ENCODE assay signal across 30 cellular contexts in the genomic region with DNA sequence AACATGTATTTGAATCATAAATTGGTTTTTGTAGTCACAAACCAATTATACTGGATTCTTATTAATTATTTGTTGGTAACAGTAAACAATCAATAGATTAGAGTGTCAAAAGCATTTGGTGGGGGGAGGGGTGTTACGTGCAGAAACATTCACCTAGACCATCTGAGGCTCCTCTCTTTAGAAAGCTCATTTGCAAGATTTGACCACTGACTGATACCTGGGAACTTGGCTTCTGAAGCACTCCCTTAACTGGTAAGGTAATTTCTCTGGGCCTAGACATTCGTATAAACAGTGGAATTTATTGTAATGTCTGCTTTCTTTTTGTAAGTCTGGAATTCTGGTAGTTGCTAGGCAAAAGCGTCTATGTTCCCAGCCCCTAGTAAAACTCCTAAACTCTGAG.
"Had no signal": no experiment of that assay in that cellular context is flagged by ENCODE, and none has a peak within 500 bp of the region (broad histone marks: within the 10 kb centered on the region; RNA-seq: fewer than 3 reads in every experiment).

No MANE protein-coding gene starts in this region.

- H3K36me3 Mint-ChIP-seq: immature natural killer cell; naive B cell; stimulated activated memory B cell treated with anti-CD40 and anti-IgM and Interleukin-4, amounts not matched to agents 10 μg/mL and 1 μg/mL and 100 μg/mL, for 72 hours; type B pancreatic cell had no signal

- H3K27me3 Mint-ChIP-seq: naive B cell; natural killer cell treated with Interleukin-12 subunit alpha and Interleukin-12 subunit beta and Interleukin-15 and Interleukin-18, amount 100 ng/mL, for 72 hours; stimulated activated memory B cell treated with anti-CD40 and anti-IgM and Interleukin-4, amounts not matched to agents 10 μg/mL and 1 μg/mL and 100 μg/mL, for 72 hours; type B pancreatic cell had no signal

- H3K27ac Mint-ChIP-seq: immature natural killer cell; naive B cell; natural killer cell treated with Interleukin-12 subunit alpha and Interleukin-12 subunit beta and Interleukin-15 and Interleukin-18, amount 100 ng/mL, for 72 hours; stimulated activated memory B cell treated with anti-CD40 and anti-IgM and Interleukin-4, amounts not matched to agents 10 μg/mL and 1 μg/mL and 100 μg/mL, for 72 hours; type B pancreatic cell had no signal

- H3K4me3 ChIP-seq: dorsolateral prefrontal cortex, esophagus muscularis mucosa, gastroesophageal sphincter, heart left ventricle, hepatocyte, lower lobe of right lung, mucosa of descending colon, ovary, psoas muscle, sigmoid colon, spleen, testis, tibial artery had no signal

- H3K4me1 ChIP-seq: foreskin keratinocyte, gastroesophageal sphincter, lower lobe of right lung, sigmoid colon, spleen, testis had no signal

- H2AFZ ChIP-seq: hepatocyte had no signal

- H3K79me2 ChIP-seq: hepatocyte had no signal

- H3K27me3 ChIP-seq: dorsolateral prefrontal cortex, esophagus muscularis mucosa, foreskin keratinocyte, gastroesophageal sphincter, heart left ventricle, hepatocyte, ovary, sigmoid colon, spleen, testis, tibial artery had no signal

- FAIRE-seq: keratinocyte, urothelium cell line had no signal

- H3K4me3 Mint-ChIP-seq: immature natural killer cell; naive B cell; natural killer cell treated with Interleukin-12 subunit alpha and Interleukin-12 subunit beta and Interleukin-15 and Interleukin-18, amount 100 ng/mL, for 72 hours; stimulated activated memory B cell treated with anti-CD40 and anti-IgM and Interleukin-4, amounts not matched to agents 10 μg/mL and 1 μg/mL and 100 μg/mL, for 72 hours; type B pancreatic cell had no signal

- ATAC-seq: foreskin keratinocyte; gastroesophageal sphincter; heart left ventricle; left ventricle myocardium superior; lower lobe of right lung; mucosa of descending colon; natural killer cell treated with Interleukin-12 subunit alpha and Interleukin-12 subunit beta and Interleukin-15 and Interleukin-18, amount 100 ng/mL, for 72 hours; psoas muscle; right cardiac atrium; stimulated activated memory B cell treated with anti-CD40 and anti-IgM and Interleukin-4, amounts not matched to agents 10 μg/mL and 1 μg/mL and 100 μg/mL, for 72 hours; stimulated activated naive CD8-positive, alpha-beta T cell treated with anti-CD3 and anti-CD28 coated beads, Interleukin-15, Interleukin-2, amounts not matched to agents 100 U/mL and 50 U/mL, for 24 hours had no signal

- H3K27ac ChIP-seq: dorsolateral prefrontal cortex, epithelial cell of prostate, esophagus muscularis mucosa, foreskin keratinocyte, gastroesophageal sphincter, heart left ventricle, hepatocyte, lower lobe of right lung, ovary, psoas muscle, sigmoid colon, spleen, testis, tibial artery had no signal

- H3K36me3 ChIP-seq: esophagus muscularis mucosa, gastroesophageal sphincter, heart left ventricle, lower lobe of right lung, ovary, sigmoid colon, spleen, tibial artery had no signal

- H3K9me3 ChIP-seq: lower lobe of right lung, mucosa of descending colon, ovary, testis had no signal

- H3K4me2 ChIP-seq: hepatocyte had no signal

- DNase-seq: dorsolateral prefrontal cortex; effector CD4-positive, alpha-beta T cell; foreskin keratinocyte; heart left ventricle; immature natural killer cell; left ventricle myocardium superior; lower lobe of right lung; mucosa of descending colon; naive B cell; occipital lobe; ovary; posterior cingulate gyrus; psoas muscle; right cardiac atrium; sigmoid colon; spleen; stimulated activated CD4-positive, alpha-beta T cell treated with anti-CD3 and anti-CD28 coated beads, Interleukin-4, amount 100 ng/mL, for 4 hours; stimulated activated naive CD8-positive, alpha-beta T cell treated with anti-CD3 and anti-CD28 coated beads, Interleukin-15, Interleukin-2, amounts not matched to agents 100 U/mL and 50 U/mL, for 24 hours; substantia nigra; testis; tibial artery had no signal

- H3K4me1 Mint-ChIP-seq: immature natural killer cell; naive B cell; stimulated activated memory B cell treated with anti-CD40 and anti-IgM and Interleukin-4, amounts not matched to agents 10 μg/mL and 1 μg/mL and 100 μg/mL, for 72 hours had no signal
